ENCODE assay signal across 14 cellular contexts in the genomic region with DNA sequence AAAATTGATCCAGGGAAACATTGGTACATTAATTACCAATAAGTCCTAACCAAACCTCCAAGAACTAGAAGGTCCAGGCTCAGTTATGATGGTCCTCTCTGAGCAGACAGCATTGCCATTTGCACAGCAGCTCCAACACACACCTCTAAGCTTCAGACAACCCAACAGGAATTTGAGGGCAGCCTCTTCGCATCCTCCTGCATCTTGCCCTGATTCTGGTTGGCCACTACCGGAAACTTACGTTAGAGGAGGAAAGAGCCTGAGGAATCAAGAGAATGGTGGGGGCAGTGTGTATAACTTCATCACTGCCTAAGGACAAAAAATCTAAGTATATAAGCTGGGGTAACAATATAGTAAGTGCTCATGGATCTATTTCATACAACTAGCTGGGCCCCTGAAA. TPM values are rescaled to one million over a fixed set of nuclear protein-coding genes. Genes with fewer than 3 reads are reported as not detected.
DNase-seq lines count a peak whose midpoint lies in the region; ATAC-seq and TF ChIP-seq lines count a peak whose summit lies in the region.
"Had no signal": no experiment of that assay in that cellular context is flagged by ENCODE, and none has a peak within 500 bp of the region (broad histone marks: within the 10 kb centered on the region; RNA-seq: fewer than 3 reads in every experiment).

No MANE protein-coding gene starts in this region.

- H4K20me1 ChIP-seq in MM.1S (ENCODE audit: insufficient read depth, low read length), result no peaks in the 10 kb centered on the region

- peak; percentile 25 for DNase-seq in activated CD4-positive, alpha-beta T cell treated with anti-CD3 and anti-CD28 coated beads, Interleukin-2, amount 10 ng/mL, durations not matched to agents 7 days and 5 days
- no peak for DNase-seq in activated CD4-positive, alpha-beta T cell treated with anti-CD3 and anti-CD28 coated beads for 4 hours
- DNase-seq in MM.1S (peak; percentile 31), natural killer cell (no peak), NAMALWA (ENCODE audit: low spot score) (no peak), ecto neural progenitor cell (ENCODE audit: low spot score) (no peak)
- DNase-seq in activated T-helper 2 cell treated with anti-CD3 and anti-CD28 coated beads, Interferon-gamma antibody, Interleukin-2, Interleukin-4, amounts not matched to agents 10 μg/mL and 5 μg/mL and 100 μg/mL, durations not matched to agents 14 hours and 24 hours and 36 hours (ENCODE audit: low spot score), result no peak
- no peak for DNase-seq in effector CD8-positive, alpha-beta T cell (lab: John Stamatoyannopoulos, UW)
- DNase-seq: NCI-H446 treated with DMSO at 0.1 percent for 48 hours, PC-9 had no signal

- H3K27ac ChIP-seq in MM.1S (ENCODE audit: low read length), result peak overlapping the region; percentile 96
- H3K27ac ChIP-seq: PC-9, vagina had no signal

- H2AFZ ChIP-seq in MM.1S (ENCODE audit: low read length), result no peak overlapping the region
- H2AFZ ChIP-seq: PC-9 had no signal

- H3K9me3 Mint-ChIP-seq in activated CD4-positive, alpha-beta T cell treated with anti-CD3 and anti-CD28 coated beads, Interleukin-2, amount 10 ng/mL, durations not matched to agents 7 days and 5 days, result peaks cover 3% of the 10 kb centered on the region
- no peaks in the 10 kb centered on the region for H3K9me3 Mint-ChIP-seq in activated T-helper 2 cell treated with anti-CD3 and anti-CD28 coated beads, Interferon-gamma antibody, Interleukin-2, Interleukin-4, amounts not matched to agents 10 μg/mL and 5 μg/mL and 100 μg/mL, durations not matched to agents 14 hours and 24 hours and 36 hours
- no peaks in the 10 kb centered on the region for H3K9me3 Mint-ChIP-seq in natural killer cell
- H3K9me3 Mint-ChIP-seq: WTC11 had no signal

- H3K27me3 ChIP-seq in MM.1S (replicated peaks; ENCODE audit: insufficient read depth, low read length), result no peaks in the 10 kb centered on the region
- H3K27me3 ChIP-seq: vagina had no signal

- H3K36me3 ChIP-seq in MM.1S (replicated peaks; ENCODE audit: insufficient read depth, low read length), result no peaks in the 10 kb centered on the region; the same call in 1 of the 2 replicates
- H3K36me3 ChIP-seq: vagina had no signal

- peaks cover 72% of the 10 kb centered on the region for H3K4me1 Mint-ChIP-seq in activated CD4-positive, alpha-beta T cell treated with anti-CD3 and anti-CD28 coated beads, Interleukin-2, amount 10 ng/mL, durations not matched to agents 7 days and 5 days
- peaks cover 58% of the 10 kb centered on the region for H3K4me1 Mint-ChIP-seq in activated T-helper 2 cell treated with anti-CD3 and anti-CD28 coated beads, Interferon-gamma antibody, Interleukin-2, Interleukin-4, amounts not matched to agents 10 μg/mL and 5 μg/mL and 100 μg/mL, durations not matched to agents 14 hours and 24 hours and 36 hours (ENCODE audit: low read depth)
- H3K4me1 Mint-ChIP-seq in natural killer cell, result peaks cover 67 to 72% of the 10 kb centered on the region in 2 donors

- H3K4me3 ChIP-seq in MM.1S (ENCODE audit: low read length), result peak overlapping the region; percentile 72; the same call in 1 of the 2 replicates
- H3K4me3 ChIP-seq: lung, PC-9, vagina had no signal

- H3K9me2 ChIP-seq in MM.1S (replicated peaks; ENCODE audit: insufficient read depth, low read length), result no peaks in the 10 kb centered on the region

- peaks cover 44% of the 10 kb centered on the region for H3F3A ChIP-seq in MM.1S (ENCODE audit: insufficient read depth, low read length)

- peaks cover 80% of the 10 kb centered on the region for H3K79me2 ChIP-seq in MM.1S (ENCODE audit: low read length)

- TF ChIP-seq CTCF in MM.1S (IDR thresholded peaks at IDR 0.05; ENCODE audit: low read length) (no peak), natural killer cell (IDR thresholded peaks at IDR 0.05) (no peak)

- H3K9ac ChIP-seq in MM.1S (ENCODE audit: low read length), result peak overlapping the region; percentile 89; the same call in 1 of the 2 replicates

- intact Hi-C loops in activated T-helper 2 cell treated with anti-CD3 and anti-CD28 coated beads, Interferon-gamma antibody, Interleukin-2, Interleukin-4, amounts not matched to agents 10 μg/mL and 5 μg/mL and 100 μg/mL, durations not matched to agents 14 hours and 24 hours and 36 hours (cut with micrococcal nuclease), result loop anchor here (2.0 to 10.0 kb wide), 2 partner anchors 17 to 553 kb away; partner anchors contain the start of gene FAM117A
- intact Hi-C loops in natural killer cell (cut with micrococcal nuclease), result loop anchor here (1.0 to 2.0 kb wide), 2 partner anchors 9 to 41 kb away; partner anchors contain the start of gene KAT7

- POLR2A ChIA-PET in activated CD4-positive, alpha-beta T cell treated with anti-CD3 and anti-CD28 coated beads, Interleukin-2, amount 10 ng/mL, durations not matched to agents 7 days and 5 days (lab: Charles Lee), result interaction anchor here (0.6 kb wide), 1 partner anchor 14 kb away, joined by 4 read pairs; no protein-coding TSS in a partner anchor

- H3K36me3 Mint-ChIP-seq in activated CD4-positive, alpha-beta T cell treated with anti-CD3 and anti-CD28 coated beads, Interleukin-2, amount 10 ng/mL, durations not matched to agents 7 days and 5 days (ENCODE audit: low read depth), result peaks cover 47% of the 10 kb centered on the region
- peaks cover 21% of the 10 kb centered on the region for H3K36me3 Mint-ChIP-seq in activated T-helper 2 cell treated with anti-CD3 and anti-CD28 coated beads, Interferon-gamma antibody, Interleukin-2, Interleukin-4, amounts not matched to agents 10 μg/mL and 5 μg/mL and 100 μg/mL, durations not matched to agents 14 hours and 24 hours and 36 hours (ENCODE audit: low read depth)
- H3K36me3 Mint-ChIP-seq in natural killer cell, result no peaks in the 10 kb centered on the region
- H3K36me3 Mint-ChIP-seq: WTC11 had no signal

- H3K4me2 ChIP-seq in MM.1S (ENCODE audit: low read depth, low read length), result peak overlapping the region; percentile 92
- H3K4me2 ChIP-seq: PC-9 had no signal

- H3K27me3 Mint-ChIP-seq in activated CD4-positive, alpha-beta T cell treated with anti-CD3 and anti-CD28 coated beads, Interleukin-2, amount 10 ng/mL, durations not matched to agents 7 days and 5 days, result no peaks in the 10 kb centered on the region
- no peaks in the 10 kb centered on the region for H3K27me3 Mint-ChIP-seq in activated T-helper 2 cell treated with anti-CD3 and anti-CD28 coated beads, Interferon-gamma antibody, Interleukin-2, Interleukin-4, amounts not matched to agents 10 μg/mL and 5 μg/mL and 100 μg/mL, durations not matched to agents 14 hours and 24 hours and 36 hours (ENCODE audit: low read depth)
- H3K27me3 Mint-ChIP-seq in natural killer cell (ENCODE audit: low read depth in 2 of 2), result no peaks in the 10 kb centered on the region

- peak in 1 of 3 donors; percentile 5 for ATAC-seq in natural killer cell
- ATAC-seq: SK-N-SH treated with all-trans-retinoic acid at 6 μM for 48 hours, WTC11 had no signal

- peak overlapping the region; percentile 73 for H3K4me3 Mint-ChIP-seq in activated CD4-positive, alpha-beta T cell treated with anti-CD3 and anti-CD28 coated beads, Interleukin-2, amount 10 ng/mL, durations not matched to agents 7 days and 5 days
- peak overlapping the region; percentile 41 for H3K4me3 Mint-ChIP-seq in activated T-helper 2 cell treated with anti-CD3 and anti-CD28 coated beads, Interferon-gamma antibody, Interleukin-2, Interleukin-4, amounts not matched to agents 10 μg/mL and 5 μg/mL and 100 μg/mL, durations not matched to agents 14 hours and 24 hours and 36 hours (ENCODE audit: low read depth)
- peak overlapping the region; percentile 81 for H3K4me3 Mint-ChIP-seq in natural killer cell
- H3K4me3 Mint-ChIP-seq: WTC11 had no signal

- CTCF ChIA-PET in activated CD4-positive, alpha-beta T cell treated with anti-CD3 and anti-CD28 coated beads, Interleukin-2, amount 10 ng/mL, durations not matched to agents 7 days and 5 days (lab: Charles Lee), result interaction anchor here (0.8 to 5.4 kb wide), 14 partner anchors 9 to 181 kb away, joined by 3 to 50 read pairs (median 4); partner anchors contain the start of genes FAM117A and SLC35B1

- H3K27ac Mint-ChIP-seq in activated CD4-positive, alpha-beta T cell treated with anti-CD3 and anti-CD28 coated beads, Interleukin-2, amount 10 ng/mL, durations not matched to agents 7 days and 5 days, result peak overlapping the region; percentile 92
- H3K27ac Mint-ChIP-seq in activated T-helper 2 cell treated with anti-CD3 and anti-CD28 coated beads, Interferon-gamma antibody, Interleukin-2, Interleukin-4, amounts not matched to agents 10 μg/mL and 5 μg/mL and 100 μg/mL, durations not matched to agents 14 hours and 24 hours and 36 hours, result peak overlapping the region; percentile 69
- peak overlapping the region; percentile 93 to 97 for H3K27ac Mint-ChIP-seq in natural killer cell

- peaks cover 40% of the 10 kb centered on the region for H3K4me1 ChIP-seq in MM.1S (ENCODE audit: low read length)

- no peaks in the 10 kb centered on the region for H3K9me3 ChIP-seq in MM.1S (replicated peaks; ENCODE audit: insufficient read depth, low read length)
- H3K9me3 ChIP-seq: vagina had no signal

RNA-seq across cellular contexts. Expression of gene FAM117A, which starts 15.7 kb away (rescaled TPM):
- total RNA-seq in activated CD4-positive, alpha-beta T cell treated with anti-CD3 and anti-CD28 coated beads, Interleukin-2, amount 10 ng/mL, durations not matched to agents 7 days and 5 days, result 10 to 100 TPM; 30.6 to 34.1 TPM
- total RNA-seq in activated T-helper 2 cell treated with anti-CD3 and anti-CD28 coated beads, Interferon-gamma antibody, Interleukin-2, Interleukin-4, amounts not matched to agents 10 μg/mL and 5 μg/mL and 100 μg/mL, durations not matched to agents 14 hours and 24 hours and 36 hours, result 12.2 and 15.8 TPM in 2 replicates
- total RNA-seq in natural killer cell, result 10 to 100 TPM; 55.2 to 88.4 (median 79.2) TPM

RNA-seq across cellular contexts. Expression of gene KAT7, which starts 40.3 kb away (rescaled TPM):
- 10 to 100 TPM; 78.5 to 82.4 TPM for total RNA-seq in activated CD4-positive, alpha-beta T cell treated with anti-CD3 and anti-CD28 coated beads, Interleukin-2, amount 10 ng/mL, durations not matched to agents 7 days and 5 days
- total RNA-seq in activated T-helper 2 cell treated with anti-CD3 and anti-CD28 coated beads, Interferon-gamma antibody, Interleukin-2, Interleukin-4, amounts not matched to agents 10 μg/mL and 5 μg/mL and 100 μg/mL, durations not matched to agents 14 hours and 24 hours and 36 hours, result 62.1 and 65.0 TPM in 2 replicates
- 100 to 1,000 TPM; 195 to 231 (median 213) TPM for total RNA-seq in natural killer cell

RNA-seq across cellular contexts. Expression of gene SLC35B1, which starts 40.5 kb away (rescaled TPM):
- total RNA-seq in activated CD4-positive, alpha-beta T cell treated with anti-CD3 and anti-CD28 coated beads, Interleukin-2, amount 10 ng/mL, durations not matched to agents 7 days and 5 days, result 10 to 100 TPM; 55.8 to 70.1 TPM
- 75.7 and 80.7 TPM in 2 replicates for total RNA-seq in activated T-helper 2 cell treated with anti-CD3 and anti-CD28 coated beads, Interferon-gamma antibody, Interleukin-2, Interleukin-4, amounts not matched to agents 10 μg/mL and 5 μg/mL and 100 μg/mL, durations not matched to agents 14 hours and 24 hours and 36 hours
- 100 to 1,000 TPM in 1 of 3 donors, 10 to 100 TPM in 2; 74.0 to 121 (median 90.2) TPM for total RNA-seq in natural killer cell

Comparison
In these comparisons a context has a peak if more than half of its experiments do, and no peak if none do; other contexts are left out.
1. DNase-seq: peak in activated CD4-positive, alpha-beta T cell treated with anti-CD3 and anti-CD28 coated beads, Interleukin-2, amount 10 ng/mL, durations not matched to agents 7 days and 5 days (single experiment) and MM.1S (single experiment); none in activated CD4-positive, alpha-beta T cell treated with anti-CD3 and anti-CD28 coated beads for 4 hours (0 of 2), activated T-helper 2 cell treated with anti-CD3 and anti-CD28 coated beads, Interferon-gamma antibody, Interleukin-2, Interleukin-4, amounts not matched to agents 10 μg/mL and 5 μg/mL and 100 μg/mL, durations not matched to agents 14 hours and 24 hours and 36 hours (single experiment), natural killer cell (single experiment), effector CD8-positive, alpha-beta T cell (single experiment), NAMALWA (single experiment) and ecto neural progenitor cell (single experiment).
2. Peak in every context shown above with its lines, with median percentiles within 50 percentile points of each other: H3K27ac Mint-ChIP-seq and H3K4me3 Mint-ChIP-seq.